ENCODE assay signal across 8 cellular contexts in the genomic region with DNA sequence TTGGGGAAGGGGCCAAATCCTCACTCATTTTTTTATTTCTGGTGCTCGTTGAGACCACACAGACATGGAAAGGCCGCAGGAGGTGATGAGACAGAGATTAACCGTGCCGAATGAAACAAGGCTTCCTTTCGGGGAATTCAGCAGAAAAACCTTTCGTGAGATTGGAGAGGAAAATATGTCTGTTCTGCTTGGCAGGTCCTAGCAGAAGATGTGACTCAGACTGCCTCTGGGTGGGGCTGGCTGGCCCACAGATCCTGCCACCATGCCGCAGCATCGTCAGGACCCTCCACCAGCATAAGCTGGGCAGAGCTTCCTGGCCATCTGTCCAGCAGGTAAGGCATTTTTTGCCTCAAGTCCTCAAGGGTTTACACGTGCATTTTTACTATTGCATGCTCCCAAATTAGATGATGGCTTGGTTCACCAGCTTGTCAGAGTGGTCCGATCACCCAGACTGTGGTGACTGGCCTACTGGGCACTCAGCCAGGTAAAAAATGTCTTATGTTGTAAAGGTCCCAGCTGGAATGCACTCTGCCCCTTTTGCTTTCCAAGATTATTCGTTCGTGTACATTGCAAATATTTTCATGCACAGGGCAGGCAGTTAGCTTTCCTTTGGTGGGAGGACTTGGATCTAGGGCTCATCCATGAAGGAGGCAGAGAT. TPM values are rescaled to one million over a fixed set of nuclear protein-coding genes. Genes with fewer than 3 reads are reported as not detected.
A peak's percentile ranks its signal among the peaks of the same experiment; 100 is the strongest.
DNase-seq lines count a peak whose midpoint lies in the region; TF ChIP-seq lines count a peak whose summit lies in the region.

No MANE protein-coding gene starts in this region.

- no peaks in the 10 kb centered on the region for H3K79me2 ChIP-seq in OCI-LY1 (ENCODE audit: insufficient read depth, low read length)

- H2AFZ ChIP-seq in OCI-LY1 (ENCODE audit: low read length), result no peak overlapping the region

- H3K9me3 Mint-ChIP-seq in activated T-helper 2 cell treated with anti-CD3 and anti-CD28 coated beads, Interferon-gamma antibody, Interleukin-2, Interleukin-4, amounts not matched to agents 10 μg/mL and 5 μg/mL and 100 μg/mL, durations not matched to agents 14 hours and 24 hours and 36 hours, result no peaks in the 10 kb centered on the region
- H3K9me3 Mint-ChIP-seq in glutamatergic neuron (ENCODE audit: unreplicated experiment), result peaks cover 7% of the 10 kb centered on the region

- H3K27me3 Mint-ChIP-seq in activated T-helper 2 cell treated with anti-CD3 and anti-CD28 coated beads, Interferon-gamma antibody, Interleukin-2, Interleukin-4, amounts not matched to agents 10 μg/mL and 5 μg/mL and 100 μg/mL, durations not matched to agents 14 hours and 24 hours and 36 hours (ENCODE audit: low read depth), result no peaks in the 10 kb centered on the region
- H3K27me3 Mint-ChIP-seq in glutamatergic neuron (ENCODE audit: unreplicated experiment), result peaks cover 2% of the 10 kb centered on the region

- DNase-seq in Daoy (ENCODE audit: low read depth) (peak; percentile 88), HAP-1 (ENCODE audit: low spot score in 2 of 2) (peak; percentile 54 to 58), glutamatergic neuron (no peak), vagina (ENCODE audit: extremely low spot score in 2 of 2) (no peak), NCI-H187 treated with DMSO at 0.1 percent for 48 hours (lab: John Stamatoyannopoulos, UW) (no peak)
- peak; percentile 50 for DNase-seq in activated T-helper 2 cell treated with anti-CD3 and anti-CD28 coated beads, Interferon-gamma antibody, Interleukin-2, Interleukin-4, amounts not matched to agents 10 μg/mL and 5 μg/mL and 100 μg/mL, durations not matched to agents 14 hours and 24 hours and 36 hours (ENCODE audit: low spot score)

- H3K9me3 ChIP-seq in HAP-1 (no peaks in the 10 kb centered on the region), OCI-LY1 (ENCODE audit: low read length) (no peaks in the 10 kb centered on the region), vagina (no peaks in the 10 kb centered on the region)

- intact Hi-C loops in activated T-helper 2 cell treated with anti-CD3 and anti-CD28 coated beads, Interferon-gamma antibody, Interleukin-2, Interleukin-4, amounts not matched to agents 10 μg/mL and 5 μg/mL and 100 μg/mL, durations not matched to agents 14 hours and 24 hours and 36 hours (cut with micrococcal nuclease), result loop anchor here (1.0 to 2.0 kb wide), 2 partner anchors 9 to 21 kb away; no protein-coding TSS in a partner anchor
- intact Hi-C loops in vagina (cut with DNase I), result loop anchor here (5.0 kb wide), 1 partner anchor 41 kb away; the partner anchor contains the start of gene NR1H3

- H3K9me2 ChIP-seq in OCI-LY1 (ENCODE audit: low read depth, low read length), result no peaks in the 10 kb centered on the region

- no peak for TF ChIP-seq POLR2A in vagina (IDR thresholded peaks at IDR 0.05)

- H3K9ac ChIP-seq in OCI-LY1 (ENCODE audit: low read length) (peak overlapping the region; percentile 91), rectal smooth muscle tissue (ENCODE audit: low read length) (no peak overlapping the region)

- H3K4me2 ChIP-seq in OCI-LY1 (ENCODE audit: low read length), result peak overlapping the region; percentile 86

- peak overlapping the region; percentile 95 for H3K4me3 Mint-ChIP-seq in activated T-helper 2 cell treated with anti-CD3 and anti-CD28 coated beads, Interferon-gamma antibody, Interleukin-2, Interleukin-4, amounts not matched to agents 10 μg/mL and 5 μg/mL and 100 μg/mL, durations not matched to agents 14 hours and 24 hours and 36 hours (ENCODE audit: low read depth)
- H3K4me3 Mint-ChIP-seq in glutamatergic neuron (ENCODE audit: unreplicated experiment), result peak overlapping the region; percentile 90

- TF ChIP-seq CTCF in OCI-LY1 (IDR thresholded peaks at IDR 0.05; ENCODE audit: low read length), result peak; percentile 40
- no peak for TF ChIP-seq CTCF in glutamatergic neuron (IDR thresholded peaks at IDR 0.05; ENCODE audit: partially characterized antibody, unreplicated experiment)
- TF ChIP-seq CTCF in vagina (IDR thresholded peaks at IDR 0.05), result no peak

- no peaks in the 10 kb centered on the region for H4K20me1 ChIP-seq in OCI-LY1 (ENCODE audit: insufficient read depth, low read length)

- peak overlapping the region; percentile 94 for H3K27ac ChIP-seq in OCI-LY1 (ENCODE audit: low read depth, low read length, poor library complexity, severe bottlenecking)
- H3K27ac ChIP-seq in rectal smooth muscle tissue (ENCODE audit: low read depth, low read length), result peak overlapping the region; percentile 24
- peak overlapping the region; percentile 97 for H3K27ac ChIP-seq in vagina

- in situ Hi-C loops in HAP-1 (cut with MboI; ENCODE audit: low sequenced_read_pairs), result no loop called here

- H3K4me3 ChIP-seq in HAP-1 (peak overlapping the region; percentile 58), OCI-LY1 (ENCODE audit: low read depth, low read length, poor library complexity, severe bottlenecking) (peak overlapping the region; percentile 74), rectal smooth muscle tissue (ENCODE audit: low read length) (peak overlapping the region; percentile 85), vagina (peak overlapping the region; percentile 46 to 71)

- peaks cover 35% of the 10 kb centered on the region for H3K4me1 Mint-ChIP-seq in activated T-helper 2 cell treated with anti-CD3 and anti-CD28 coated beads, Interferon-gamma antibody, Interleukin-2, Interleukin-4, amounts not matched to agents 10 μg/mL and 5 μg/mL and 100 μg/mL, durations not matched to agents 14 hours and 24 hours and 36 hours (ENCODE audit: low read depth)
- peaks cover 4% of the 10 kb centered on the region for H3K4me1 Mint-ChIP-seq in glutamatergic neuron (ENCODE audit: low read depth, unreplicated experiment)

- peaks cover 34% of the 10 kb centered on the region for H3K36me3 ChIP-seq in HAP-1 (replicated peaks)
- peaks cover 19% of the 10 kb centered on the region for H3K36me3 ChIP-seq in OCI-LY1 (ENCODE audit: insufficient read depth, low read length)
- H3K36me3 ChIP-seq in rectal smooth muscle tissue (ENCODE audit: control insufficient read depth, insufficient read depth, low read length), result no peaks in the 10 kb centered on the region
- peaks cover 0 to 13% of the 10 kb centered on the region in 2 donors for H3K36me3 ChIP-seq in vagina

- H3K27me3 ChIP-seq in HAP-1 (ENCODE audit: low read depth) (no peaks in the 10 kb centered on the region), OCI-LY1 (ENCODE audit: insufficient read depth, low read length) (no peaks in the 10 kb centered on the region), rectal smooth muscle tissue (ENCODE audit: control insufficient read depth, insufficient read depth, low read length) (no peaks in the 10 kb centered on the region), vagina (no peaks in the 10 kb centered on the region)

- H3K27ac Mint-ChIP-seq in activated T-helper 2 cell treated with anti-CD3 and anti-CD28 coated beads, Interferon-gamma antibody, Interleukin-2, Interleukin-4, amounts not matched to agents 10 μg/mL and 5 μg/mL and 100 μg/mL, durations not matched to agents 14 hours and 24 hours and 36 hours, result peak overlapping the region; percentile 98
- peak overlapping the region; percentile 26 for H3K27ac Mint-ChIP-seq in glutamatergic neuron (ENCODE audit: unreplicated experiment)

- H3K4me1 ChIP-seq in HAP-1, result peaks cover 20% of the 10 kb centered on the region
- H3K4me1 ChIP-seq in OCI-LY1 (ENCODE audit: insufficient read depth, low read length, severe bottlenecking), result peaks cover 48% of the 10 kb centered on the region
- H3K4me1 ChIP-seq in rectal smooth muscle tissue (ENCODE audit: control insufficient read depth, insufficient read depth, low read length), result peaks cover 8% of the 10 kb centered on the region
- H3K4me1 ChIP-seq in vagina, result peaks cover 36% of the 10 kb centered on the region

- no peaks in the 10 kb centered on the region for H3F3A ChIP-seq in OCI-LY1 (ENCODE audit: insufficient read depth, low read length)

- peaks cover 57% of the 10 kb centered on the region for H3K36me3 Mint-ChIP-seq in activated T-helper 2 cell treated with anti-CD3 and anti-CD28 coated beads, Interferon-gamma antibody, Interleukin-2, Interleukin-4, amounts not matched to agents 10 μg/mL and 5 μg/mL and 100 μg/mL, durations not matched to agents 14 hours and 24 hours and 36 hours (ENCODE audit: low read depth)
- H3K36me3 Mint-ChIP-seq in glutamatergic neuron (ENCODE audit: unreplicated experiment), result no peaks in the 10 kb centered on the region

RNA-seq across cellular contexts. Expression of gene DDB2, which starts 1.5 kb away (rescaled TPM):
- 19.4 and 23.1 TPM in 2 replicates for total RNA-seq in Daoy (2014; rRNA removed; shearing (Covaris generic))
- 158 and 161 TPM in 2 replicates for total RNA-seq in activated T-helper 2 cell treated with anti-CD3 and anti-CD28 coated beads, Interferon-gamma antibody, Interleukin-2, Interleukin-4, amounts not matched to agents 10 μg/mL and 5 μg/mL and 100 μg/mL, durations not matched to agents 14 hours and 24 hours and 36 hours
- total RNA-seq in glutamatergic neuron (ENCODE audit: unreplicated experiment) (12.6 TPM), vagina (42.2 TPM)

RNA-seq across cellular contexts. Expression of gene PACSIN3, which starts 30.0 kb away (rescaled TPM):
- total RNA-seq in Daoy (2014; rRNA removed; shearing (Covaris generic)), result 32.5 and 38.2 TPM in 2 replicates
- total RNA-seq in activated T-helper 2 cell treated with anti-CD3 and anti-CD28 coated beads, Interferon-gamma antibody, Interleukin-2, Interleukin-4, amounts not matched to agents 10 μg/mL and 5 μg/mL and 100 μg/mL, durations not matched to agents 14 hours and 24 hours and 36 hours, result 21.4 and 22.2 TPM in 2 replicates
- total RNA-seq in glutamatergic neuron (ENCODE audit: unreplicated experiment) (2.2 TPM), vagina (59.4 TPM)

RNA-seq across cellular contexts. Expression of gene ACP2, which starts 32.3 kb away (rescaled TPM):
- 18.2 and 33.8 TPM in 2 replicates for total RNA-seq in Daoy (2014; rRNA removed; shearing (Covaris generic))
- total RNA-seq in activated T-helper 2 cell treated with anti-CD3 and anti-CD28 coated beads, Interferon-gamma antibody, Interleukin-2, Interleukin-4, amounts not matched to agents 10 μg/mL and 5 μg/mL and 100 μg/mL, durations not matched to agents 14 hours and 24 hours and 36 hours, result 23.2 and 24.5 TPM in 2 replicates
- total RNA-seq in glutamatergic neuron (ENCODE audit: unreplicated experiment), result 44.3 TPM
- total RNA-seq in vagina, result 54.8 TPM

RNA-seq across cellular contexts. Expression of gene ARFGAP2, which starts 39.6 kb away (rescaled TPM):
- total RNA-seq in Daoy (2014; rRNA removed; shearing (Covaris generic)), result 83.8 and 92.1 TPM in 2 replicates
- total RNA-seq in activated T-helper 2 cell treated with anti-CD3 and anti-CD28 coated beads, Interferon-gamma antibody, Interleukin-2, Interleukin-4, amounts not matched to agents 10 μg/mL and 5 μg/mL and 100 μg/mL, durations not matched to agents 14 hours and 24 hours and 36 hours, result 98.6 and 104 TPM in 2 replicates
- 119 TPM for total RNA-seq in glutamatergic neuron (ENCODE audit: unreplicated experiment)
- total RNA-seq in vagina, result 79.3 TPM

RNA-seq across cellular contexts. Expression of gene NR1H3, which starts 41.5 kb away (rescaled TPM):
- 2.2 and 2.3 TPM in 2 replicates for total RNA-seq in Daoy (2014; rRNA removed; shearing (Covaris generic))
- total RNA-seq in activated T-helper 2 cell treated with anti-CD3 and anti-CD28 coated beads, Interferon-gamma antibody, Interleukin-2, Interleukin-4, amounts not matched to agents 10 μg/mL and 5 μg/mL and 100 μg/mL, durations not matched to agents 14 hours and 24 hours and 36 hours, result 10.8 and 11.4 TPM in 2 replicates
- total RNA-seq in glutamatergic neuron (ENCODE audit: unreplicated experiment), result 10.5 TPM
- 60.9 TPM for total RNA-seq in vagina

Comparison
In these comparisons a context has a peak if more than half of its experiments do, and no peak if none do; other contexts are left out.
1. DNase-seq: peak in Daoy (single experiment), HAP-1 (2 of 2) and activated T-helper 2 cell treated with anti-CD3 and anti-CD28 coated beads, Interferon-gamma antibody, Interleukin-2, Interleukin-4, amounts not matched to agents 10 μg/mL and 5 μg/mL and 100 μg/mL, durations not matched to agents 14 hours and 24 hours and 36 hours (single experiment); none in glutamatergic neuron (single experiment), vagina (0 of 2) and NCI-H187 treated with DMSO at 0.1 percent for 48 hours (single experiment).
2. H3K27ac ChIP-seq: peak in every context shown above with its lines; median percentile 97 in vagina; 94 in OCI-LY1; 24 in rectal smooth muscle tissue.
3. Peak in every context shown above with its lines, with median percentiles within 50 percentile points of each other: H3K4me3 ChIP-seq.